Comparison of ENCODE assay signal across 8 cellular contexts in the genomic region with DNA sequence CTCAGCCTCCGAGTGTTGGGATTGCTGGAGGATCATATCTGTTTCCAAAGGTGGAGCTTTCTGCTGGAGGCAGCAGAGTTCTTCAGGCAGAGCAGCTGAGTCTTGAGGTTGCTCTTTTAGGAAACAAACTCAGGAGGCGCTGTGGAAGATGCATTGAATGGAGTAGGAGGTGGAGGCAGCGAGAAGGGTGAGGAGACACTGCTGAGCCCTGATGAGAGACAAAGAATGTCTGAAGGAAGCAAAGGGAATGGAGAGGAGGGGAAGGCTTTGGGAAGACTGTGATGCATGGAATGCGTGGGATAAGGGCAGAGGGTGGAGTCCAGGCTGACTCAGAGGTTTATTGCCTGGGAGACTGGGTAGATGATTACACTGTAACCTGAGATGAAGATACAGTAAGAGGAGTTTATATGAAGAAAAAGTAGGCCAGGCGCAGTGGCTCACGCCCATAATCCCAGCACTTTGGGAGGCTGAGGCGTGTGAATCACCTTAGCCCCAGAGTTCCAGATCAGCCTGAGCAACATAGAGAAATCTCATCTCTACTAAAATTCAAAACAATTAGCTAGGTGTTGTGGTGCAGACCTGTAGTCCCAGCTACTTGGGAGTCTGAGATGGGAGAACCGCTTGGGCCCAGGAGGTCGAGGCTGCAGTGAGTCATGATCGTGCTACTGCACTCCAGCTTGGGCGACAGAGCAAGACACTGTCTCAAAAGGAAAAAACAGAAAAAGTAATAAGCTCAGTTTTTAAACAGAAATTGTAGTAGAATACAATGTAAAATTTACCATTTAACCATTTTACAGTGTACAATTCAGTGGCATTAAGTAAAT. TPM values are rescaled to one million over a fixed set of nuclear protein-coding genes. Genes with fewer than 3 reads are reported as not detected.
DNase-seq lines count a peak whose midpoint lies in the region; ATAC-seq, FAIRE-seq and TF ChIP-seq lines count a peak whose summit lies in the region.

No MANE protein-coding gene starts in this region.

- H3K27me3 Mint-ChIP-seq in WTC11 (ENCODE audit: low read depth): peaks cover 11% of the 10 kb centered on the region

- intact Hi-C loops in kidney (cut with DNase I): no loop called here

- H3K9me3 Mint-ChIP-seq in WTC11: peaks cover 14% of the 10 kb centered on the region; the same call in 1 of the 2 replicates

- TF ChIP-seq CTCF in LNCaP clone FGC (IDR thresholded peaks at IDR 0.05; ENCODE audit: control insufficient read depth, extremely low read depth, insufficient read depth): peak; percentile 28
- TF ChIP-seq CTCF in WTC11 (IDR thresholded peaks at IDR 0.05): no peak
- TF ChIP-seq CTCF in kidney (IDR thresholded peaks at IDR 0.05; ENCODE audit: borderline replicate concordance, extremely low read depth, insufficient read depth): peak; percentile 11

- no peaks in the 10 kb centered on the region for H3K9me3 ChIP-seq in kidney (ENCODE audit: control insufficient read depth in 1 of 2, low read length in 2 of 2)

- no peak overlapping the region for H3K4me3 Mint-ChIP-seq in WTC11

- ATAC-seq in WTC11 (peak; percentile 94), GM21360 (IDR thresholded peaks at IDR 0.05; ENCODE audit: unreplicated experiment) (no peak), HG02610 (IDR thresholded peaks at IDR 0.05; ENCODE audit: unreplicated experiment) (no peak)

- peak overlapping the region; percentile 11 for H3K27ac Mint-ChIP-seq in WTC11

- no peaks in the 10 kb centered on the region for H3K36me3 Mint-ChIP-seq in WTC11

- peaks cover 3 to 6% of the 10 kb centered on the region in 2 donors for H3K4me1 ChIP-seq in kidney (ENCODE audit: control insufficient read depth in 1 of 2, insufficient read depth in 1 of 2, low read depth in 1 of 2, low read length in 2 of 2)

- peak overlapping the region in 1 of 2 donors; percentile 46 for H3K9ac ChIP-seq in kidney (ENCODE audit: low read length in 2 of 2)

- peaks cover 12% of the 10 kb centered on the region for H3K4me1 Mint-ChIP-seq in WTC11

- H3K36me3 ChIP-seq in kidney (ENCODE audit: control insufficient read depth in 1 of 2, insufficient read depth in 2 of 2, low read length in 2 of 2): no peaks in the 10 kb centered on the region

- CTCF ChIA-PET in WTC11 (lab: Charles Lee): interaction anchor here (0.6 to 2.1 kb wide), 19 partner anchors 8 to 168 kb away, joined by 3 to 18 read pairs (median 5); partner anchors contain the start of genes KIF22, SEZ6L2, TAOK2 and TMEM219

- POLR2A ChIA-PET in WTC11 (lab: Charles Lee): interaction anchor here (0.8 to 1.5 kb wide), 4 partner anchors 17 to 793 kb away, joined by 3 to 7 read pairs (median 4); partner anchors contain the start of gene TMEM219

- peak; percentile 29 for DNase-seq in CMK (ENCODE audit: low read depth)
- peak; percentile 89 for DNase-seq in LNCaP clone FGC (ENCODE audit: low read depth)
- DNase-seq in WTC11 (ENCODE audit: low spot score): peak; percentile 19
- DNase-seq in kidney: no peak
- DNase-seq in ureter (ENCODE audit: low spot score): peak; percentile 66
- no peak for DNase-seq in activated CD8-positive, alpha-beta memory T cell treated with anti-CD3 and anti-CD28 coated beads, Interleukin-2, amount 50 U/mL, for 4 hours

- FAIRE-seq in kidney (lab: Jason Lieb, UNC): no peak

- H3K4me3 ChIP-seq in LNCaP clone FGC (ENCODE audit: low read depth, low read length) (no peak overlapping the region), kidney (ENCODE audit: low read length in 2 of 2) (peak overlapping the region; percentile 15 to 32)

- peak overlapping the region; percentile 85 for H3K27ac ChIP-seq in kidney (ENCODE audit: low read depth in 2 of 2, low read length in 2 of 2)

TF ChIP-seq in WTC11, 78 proteins besides CTCF, POLR2A, EP300 and RAD21 (continues in another document):
- TF ChIP-seq PREB (CRISPR knock-in tag; IDR thresholded peaks at IDR 0.05; ENCODE audit: borderline replicate concordance) (no peak), USF2 (CRISPR knock-in tag; IDR thresholded peaks at IDR 0.05) (no peak), MXD4 (CRISPR knock-in tag; IDR thresholded peaks at IDR 0.05; ENCODE audit: borderline replicate concordance) (no peak), JUN (CRISPR knock-in tag; IDR thresholded peaks at IDR 0.05) (no peak), GTF2I (CRISPR knock-in tag; conservative IDR thresholded peaks at IDR 0.05) (no peak), TEAD4 (CRISPR knock-in tag; IDR thresholded peaks at IDR 0.05) (no peak), ARID4B (CRISPR knock-in tag; IDR thresholded peaks at IDR 0.05; ENCODE audit: borderline replicate concordance) (no peak)
- TF ChIP-seq, protein P1, sequence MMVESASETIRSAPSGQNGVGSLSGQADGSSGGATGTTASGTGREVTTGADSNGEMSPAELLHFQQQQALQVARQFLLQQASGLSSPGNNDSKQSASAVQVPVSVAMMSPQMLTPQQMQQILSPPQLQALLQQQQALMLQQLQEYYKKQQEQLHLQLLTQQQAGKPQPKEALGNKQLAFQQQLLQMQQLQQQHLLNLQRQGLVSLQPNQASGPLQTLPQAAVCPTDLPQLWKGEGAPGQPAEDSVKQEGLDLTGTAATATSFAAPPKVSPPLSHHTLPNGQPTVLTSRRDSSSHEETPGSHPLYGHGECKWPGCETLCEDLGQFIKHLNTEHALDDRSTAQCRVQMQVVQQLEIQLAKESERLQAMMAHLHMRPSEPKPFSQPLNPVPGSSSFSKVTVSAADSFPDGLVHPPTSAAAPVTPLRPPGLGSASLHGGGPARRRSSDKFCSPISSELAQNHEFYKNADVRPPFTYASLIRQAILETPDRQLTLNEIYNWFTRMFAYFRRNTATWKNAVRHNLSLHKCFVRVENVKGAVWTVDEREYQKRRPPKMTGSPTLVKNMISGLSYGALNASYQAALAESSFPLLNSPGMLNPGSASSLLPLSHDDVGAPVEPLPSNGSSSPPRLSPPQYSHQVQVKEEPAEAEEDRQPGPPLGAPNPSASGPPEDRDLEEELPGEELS (CRISPR knock-in tag; IDR thresholded peaks at IDR 0.05): no peak

RNA-seq across cellular contexts. Expression of gene TMEM219, which starts 17.8 kb away (rescaled TPM):
- 69.6 to 87.6 TPM (median 78.0 TPM) in 3 replicates for total RNA-seq in WTC11 (2021)
- 127 TPM for total RNA-seq in kidney
- 288 TPM for polyA plus RNA-seq in kidney (ENCODE audit: insufficient read depth, low read depth, low replicate concordance)
- 131 TPM for total RNA-seq in ureter

RNA-seq across cellular contexts. Expression of gene KCTD13, which starts 18.0 kb away (rescaled TPM):
- 18.5 to 20.9 TPM (median 19.4 TPM) in 3 replicates for total RNA-seq in WTC11 (2021)
- total RNA-seq in kidney: 25.8 TPM
- 9.9 TPM for polyA plus RNA-seq in kidney (ENCODE audit: insufficient read depth, low read depth, low replicate concordance)
- 33.6 TPM for total RNA-seq in ureter

RNA-seq across cellular contexts. Expression of gene TAOK2, which starts 29.6 kb away (rescaled TPM):
- 38.3 to 42.4 TPM (median 39.2 TPM) in 3 replicates for total RNA-seq in WTC11 (2021)
- 54.3 TPM for total RNA-seq in kidney
- polyA plus RNA-seq in kidney (ENCODE audit: insufficient read depth, low read depth, low replicate concordance): 19.6 TPM
- total RNA-seq in ureter: 45.1 TPM

RNA-seq across cellular contexts. Expression of gene ASPHD1, which starts 43.8 kb away (rescaled TPM):
- total RNA-seq in WTC11 (2021) (17.6 to 26.9 TPM (median 20.2 TPM) in 3 replicates), kidney (8.9 TPM), ureter (1.2 TPM)
- polyA plus RNA-seq in kidney (ENCODE audit: insufficient read depth, low read depth, low replicate concordance): 6.1 TPM

RNA-seq across cellular contexts. Expression of gene SEZ6L2, which starts 44.7 kb away (rescaled TPM):
- total RNA-seq in WTC11 (2021) (58.2 to 68.5 TPM (median 64.2 TPM) in 3 replicates), kidney (32.4 TPM), ureter (7.5 TPM)
- 9.1 TPM for polyA plus RNA-seq in kidney (ENCODE audit: insufficient read depth, low read depth, low replicate concordance)

Comparison
In these comparisons a context has a peak if more than half of its experiments do, and no peak if none do; other contexts are left out.
1. DNase-seq: peak in CMK (single experiment), LNCaP clone FGC (single experiment), WTC11 (single experiment) and ureter (single experiment); none in kidney (single experiment) and activated CD8-positive, alpha-beta memory T cell treated with anti-CD3 and anti-CD28 coated beads, Interleukin-2, amount 50 U/mL, for 4 hours (single experiment).